In genomic region chr7:2173184-2173827, GRCh38 we compare ENCODE assay signal across 12 cellular contexts. TPM values are rescaled to one million over a fixed set of nuclear protein-coding genes. Genes with fewer than 3 reads are reported as not detected.
DNase-seq lines count a peak whose midpoint lies in the region; FAIRE-seq and TF ChIP-seq lines count a peak whose summit lies in the region.
"Had no signal": no experiment of that assay in that cellular context is flagged by ENCODE, and none has a peak within 500 bp of the region (broad histone marks: within the 10 kb centered on the region; RNA-seq: fewer than 3 reads in every experiment).

No MANE protein-coding gene starts in this region.

- peak; percentile 65 for DNase-seq in COLO668 (lab: John Stamatoyannopoulos, UW; ENCODE audit: unreplicated experiment)
- DNase-seq in HTR-8/SVneo (ENCODE audit: insufficient read length, low spot score) = no peak
- DNase-seq in astrocyte (ENCODE audit: low read depth) = peak; percentile 12
- DNase-seq in neural progenitor cell (ENCODE audit: low spot score) = no peak
- DNase-seq in GM12891 (ENCODE audit: insufficient read length, low spot score) = no peak
- DNase-seq in WERI-Rb-1 = no peak
- no peak for DNase-seq in neuronal stem cell (ENCODE audit: low spot score)
- DNase-seq: midbrain had no signal

- H3K4me2 ChIP-seq in astrocyte (ENCODE audit: low read length) = peak overlapping the region; percentile 74
- H3K4me2 ChIP-seq in neural progenitor cell = no peak overlapping the region
- H3K4me2 ChIP-seq in neuronal stem cell (ENCODE audit: insufficient read depth, low read length, poor library complexity, severe bottlenecking) = no peak overlapping the region

- H3K27ac Mint-ChIP-seq in astrocyte (ENCODE audit: unreplicated experiment) (no peak overlapping the region), neural progenitor cell (peak overlapping the region; percentile 69)

- no peak overlapping the region for H3K4ac ChIP-seq in neuronal stem cell (ENCODE audit: low read length)

- H3K23ac ChIP-seq in neuronal stem cell (ENCODE audit: low read depth, low read length, poor library complexity) = no peak overlapping the region

- H3K27me3 Mint-ChIP-seq in astrocyte (ENCODE audit: low read depth, unreplicated experiment) (no peaks in the 10 kb centered on the region), neural progenitor cell (ENCODE audit: insufficient read depth, low read depth) (peaks cover 7% of the 10 kb centered on the region)

- H2BK5ac ChIP-seq in neuronal stem cell (ENCODE audit: low read length) = no peak overlapping the region

- H3K4me1 Mint-ChIP-seq in astrocyte (ENCODE audit: low read depth, unreplicated experiment) = peaks cover 22% of the 10 kb centered on the region
- peaks cover 28% of the 10 kb centered on the region for H3K4me1 Mint-ChIP-seq in neural progenitor cell

- H4K20me1 ChIP-seq in astrocyte (ENCODE audit: insufficient read depth, low read length) (peaks cover 37% of the 10 kb centered on the region), neural progenitor cell (ENCODE audit: low read depth) (no peaks in the 10 kb centered on the region)

- no peak overlapping the region for H4K8ac ChIP-seq in neuronal stem cell (ENCODE audit: low read depth, low read length)

- peaks cover 2% of the 10 kb centered on the region for H3K79me1 ChIP-seq in neuronal stem cell (ENCODE audit: low read depth, low read length)

- H3K36me3 ChIP-seq in astrocyte (ENCODE audit: insufficient read depth, low read length) (no peaks in the 10 kb centered on the region), neural progenitor cell (peaks cover 5% of the 10 kb centered on the region), WERI-Rb-1 (peaks cover 7% of the 10 kb centered on the region; the same call in 1 of the 2 replicates), neuronal stem cell (replicated peaks in 1 of 2; ENCODE audit: control insufficient read depth in 2 of 2, insufficient read depth in 2 of 2, low read length in 2 of 2) (peaks cover 10 to 38% of the 10 kb centered on the region in 2 donors)
- H3K36me3 ChIP-seq: ascending aorta, thoracic aorta had no signal

- H3K9ac ChIP-seq in astrocyte (ENCODE audit: low read length) = peak overlapping the region; percentile 22
- no peak overlapping the region for H3K9ac ChIP-seq in neural progenitor cell
- H3K9ac ChIP-seq in neuronal stem cell (ENCODE audit: low read depth, low read length, poor library complexity) = no peak overlapping the region

- no peak overlapping the region for H2AK5ac ChIP-seq in neuronal stem cell (ENCODE audit: low read depth, low read length)

- no peak overlapping the region for H3K14ac ChIP-seq in neuronal stem cell (ENCODE audit: low read length)

- H3K36me3 Mint-ChIP-seq in astrocyte (ENCODE audit: low read depth, unreplicated experiment) (peaks cover 21% of the 10 kb centered on the region), neural progenitor cell (peaks cover 25% of the 10 kb centered on the region)

- H3K79me2 ChIP-seq in astrocyte (ENCODE audit: insufficient read depth, low read length) = no peaks in the 10 kb centered on the region
- no peaks in the 10 kb centered on the region for H3K79me2 ChIP-seq in neural progenitor cell (ENCODE audit: low read depth)

- H3K27me3 ChIP-seq in astrocyte (ENCODE audit: insufficient read depth, low read length) = no peaks in the 10 kb centered on the region
- H3K27me3 ChIP-seq in neural progenitor cell = no peaks in the 10 kb centered on the region
- H3K27me3 ChIP-seq in WERI-Rb-1 (ENCODE audit: insufficient read depth, low read depth, severe bottlenecking) = no peaks in the 10 kb centered on the region
- no peaks in the 10 kb centered on the region for H3K27me3 ChIP-seq in neuronal stem cell (ENCODE audit: control insufficient read depth in 3 of 3, insufficient read depth in 3 of 3, low read depth in 1 of 3, low read length in 3 of 3)
- H3K27me3 ChIP-seq: ascending aorta had no signal

- H3K4me3 ChIP-seq in astrocyte (ENCODE audit: insufficient read depth, low read depth, low read length) (no peak overlapping the region), neural progenitor cell (no peak overlapping the region), WERI-Rb-1 (ENCODE audit: low read depth, low read length) (no peak overlapping the region), neuronal stem cell (ENCODE audit: low read length in 2 of 2) (no peak overlapping the region)
- H3K4me3 ChIP-seq: ascending aorta, thoracic aorta had no signal

- H3K27ac ChIP-seq in astrocyte (ENCODE audit: low read depth, low read length) (peak overlapping the region; percentile 42), neural progenitor cell (no peak overlapping the region), WERI-Rb-1 (no peak overlapping the region), neuronal stem cell (replicated peaks; ENCODE audit: low read length) (no peak overlapping the region)
- H3K27ac ChIP-seq: ascending aorta, thoracic aorta had no signal

- H3K4me3 Mint-ChIP-seq in astrocyte (ENCODE audit: unreplicated experiment) (peak overlapping the region; percentile 40), neural progenitor cell (no peak overlapping the region)

- H3K4me1 ChIP-seq in astrocyte (ENCODE audit: insufficient read depth, low read length) (peaks cover 32% of the 10 kb centered on the region), neural progenitor cell (peaks cover 19% of the 10 kb centered on the region), neuronal stem cell (ENCODE audit: control insufficient read depth in 2 of 2, insufficient read depth in 1 of 2, low read depth in 1 of 2, low read length in 2 of 2) (peaks cover 10 to 14% of the 10 kb centered on the region in 2 donors)

- H3K9me3 ChIP-seq in astrocyte (ENCODE audit: insufficient read depth, low read depth, low read length) = no peaks in the 10 kb centered on the region
- no peaks in the 10 kb centered on the region for H3K9me3 ChIP-seq in neural progenitor cell (ENCODE audit: low read depth)
- H3K9me3 ChIP-seq in WERI-Rb-1 (ENCODE audit: severe bottlenecking) = no peaks in the 10 kb centered on the region
- H3K9me3 ChIP-seq in neuronal stem cell (replicated peaks in 1 of 2; ENCODE audit: control insufficient read depth in 2 of 2, insufficient read depth in 1 of 2, low read depth in 1 of 2, low read length in 2 of 2) = peaks cover 3 to 5% of the 10 kb centered on the region in 2 donors
- H3K9me3 ChIP-seq: ascending aorta, thoracic aorta had no signal

- H2AFZ ChIP-seq in astrocyte (ENCODE audit: low read depth, low read length) (peak overlapping the region; percentile 6), neural progenitor cell (replicated peaks) (no peak overlapping the region), neuronal stem cell (ENCODE audit: low read length) (no peak overlapping the region)

- TF ChIP-seq POLR2A in GM12891 (IDR thresholded peaks at IDR 0.05; ENCODE audit: low read depth, low read length) = no peak

- FAIRE-seq in HTR-8/SVneo (lab: Jason Lieb, UNC) = peak; percentile 9
- no peak for FAIRE-seq in astrocyte (lab: Jason Lieb, UNC)
- no peak for FAIRE-seq in GM12891 (lab: Jason Lieb, UNC)
- FAIRE-seq: GM12892, H1 had no signal

- H3K9me3 Mint-ChIP-seq in astrocyte (ENCODE audit: unreplicated experiment) = peaks cover 3% of the 10 kb centered on the region
- H3K9me3 Mint-ChIP-seq in neural progenitor cell = no peaks in the 10 kb centered on the region

- H3F3A ChIP-seq in neural progenitor cell (ENCODE audit: low read depth) = peaks cover 3% of the 10 kb centered on the region

- no peak overlapping the region for H2BK120ac ChIP-seq in neuronal stem cell (ENCODE audit: low read depth, low read length)

- no peak overlapping the region for H4K91ac ChIP-seq in neuronal stem cell (ENCODE audit: low read depth, low read length, poor library complexity)

- no peak overlapping the region for H2BK12ac ChIP-seq in neuronal stem cell (ENCODE audit: low read length)

- no peak overlapping the region for H3K18ac ChIP-seq in neuronal stem cell (ENCODE audit: low read length)

- TF ChIP-seq CTCF in astrocyte (IDR thresholded peaks at IDR 0.05; ENCODE audit: insufficient read depth, low read depth, low read length) (no peak), neural progenitor cell (IDR thresholded peaks at IDR 0.05) (no peak), WERI-Rb-1 (IDR thresholded peaks at IDR 0.05; ENCODE audit: low read depth, low read length) (no peak)

- WGBS in neuronal stem cell (ENCODE audit: extremely low coverage in 2 of 2, insufficient read length in 2 of 2, insufficient replicate concordance in 1 of 2), 2 donors = no CpG with 5 or more reads among the region's 15 CpGs

- no peak overlapping the region for H2BK15ac ChIP-seq in neuronal stem cell (ENCODE audit: low read length)

TF ChIP-seq in GM12891, 5 proteins besides CTCF, POLR2A, EP300 and RAD21:
- TF ChIP-seq PAX5 (IDR thresholded peaks at IDR 0.05; ENCODE audit: insufficient read depth, low read length, severe bottlenecking) (no peak), POU2F2 (IDR thresholded peaks at IDR 0.05; ENCODE audit: low read depth, low read length) (no peak), SPI1 (IDR thresholded peaks at IDR 0.05; ENCODE audit: low read depth, low read length) (no peak), POLR2AphosphoS5 (IDR thresholded peaks at IDR 0.05; ENCODE audit: low read depth, low read length) (no peak), TAF1 (IDR thresholded peaks at IDR 0.05; ENCODE audit: low read depth, low read length) (no peak)
TF ChIP-seq in GM12891: peak in this region for 0.

RNA-seq across cellular contexts. Expression of gene MAD1L1, which starts 59.4 kb away (rescaled TPM):
- total RNA-seq in astrocyte (32.3 and 32.5 TPM in 2 replicates), neural progenitor cell (ENCODE audit: low replicate concordance) (23.7 and 46.6 TPM in 2 replicates)
- polyA plus RNA-seq in GM12891 (2012; ENCODE audit: low read depth, missing spikeins) = 90.5 TPM
- 20.0 TPM for polyA plus RNA-seq in neuronal stem cell (2013, experiment 1 of 2)
- polyA plus RNA-seq in neuronal stem cell (2013, experiment 2 of 2) = 18.9 TPM

Comparison
In these comparisons a context has a peak if more than half of its experiments do, and no peak if none do; other contexts are left out.
1. DNase-seq: peak in COLO668 (single experiment) and astrocyte (single experiment); none in HTR-8/SVneo (single experiment), neural progenitor cell (single experiment), GM12891 (single experiment), WERI-Rb-1 (single experiment) and neuronal stem cell (single experiment).